In genomic region chr4:8202526-8203375, GRCh38 we compare ENCODE assay signal across 1 cellular context.
TF ChIP-seq lines count a peak whose summit lies in the region.

No MANE protein-coding gene starts in this region.

TF ChIP-seq in HEK293, 187 proteins besides CTCF, POLR2A, EP300 and RAD21 (continued from another document):
- no peak for TF ChIP-seq HIC1 (tag by site-specific recombination; IDR thresholded peaks at IDR 0.05)
- TF ChIP-seq ZFHX2 (tag by site-specific recombination; conservative IDR thresholded peaks at IDR 0.05) = peak; percentile 81
- no peak for TF ChIP-seq MYNN (tag by site-specific recombination; IDR thresholded peaks at IDR 0.05; ENCODE audit: borderline replicate concordance)
- no peak for TF ChIP-seq ZNF10 (tag by site-specific recombination; IDR thresholded peaks at IDR 0.05)
- TF ChIP-seq ZNF473 (tag by site-specific recombination; IDR thresholded peaks at IDR 0.05) = no peak
- TF ChIP-seq ZNF664 (tag by site-specific recombination; IDR thresholded peaks at IDR 0.05) = no peak
- no peak for TF ChIP-seq OSR2 (tag by site-specific recombination; IDR thresholded peaks at IDR 0.05)
- no peak for TF ChIP-seq PRDM2 (tag by site-specific recombination; IDR thresholded peaks at IDR 0.05; ENCODE audit: borderline replicate concordance)
- TF ChIP-seq ZNF423 (tag by site-specific recombination; IDR thresholded peaks at IDR 0.05) = no peak
- no peak for TF ChIP-seq ZNF654 (tag by site-specific recombination; IDR thresholded peaks at IDR 0.05; ENCODE audit: low read depth)
- peak; percentile 65 for TF ChIP-seq EGR2 (tag by site-specific recombination; IDR thresholded peaks at IDR 0.05; ENCODE audit: low read depth)
- 0 out of 2 replicates have a peak, but pooled peaks have one; percentile 7 for TF ChIP-seq GLIS1 (tag by site-specific recombination; IDR thresholded peaks at IDR 0.05)
- no peak for TF ChIP-seq ZNF169 (tag by site-specific recombination; IDR thresholded peaks at IDR 0.05)
- 0 out of 2 replicates have a peak, but pooled peaks have one; percentile 20 for TF ChIP-seq SCRT2 (tag by site-specific recombination; IDR thresholded peaks at IDR 0.05)
- no peak for TF ChIP-seq ZNF677 (tag by site-specific recombination; IDR thresholded peaks at IDR 0.05)
- no peak for TF ChIP-seq ZNF248 (tag by site-specific recombination; IDR thresholded peaks at IDR 0.05)
- no peak for TF ChIP-seq ZSCAN30 (tag by site-specific recombination; IDR thresholded peaks at IDR 0.05)
- TF ChIP-seq ZNF544 (tag by site-specific recombination; IDR thresholded peaks at IDR 0.05) = no peak
- TF ChIP-seq GLI2 (tag by site-specific recombination; IDR thresholded peaks at IDR 0.05; ENCODE audit: borderline replicate concordance, low read depth) = no peak
- no peak for TF ChIP-seq MZF1 (tag by site-specific recombination; IDR thresholded peaks at IDR 0.05; ENCODE audit: borderline replicate concordance)
- no peak for TF ChIP-seq ZNF311 (tag by site-specific recombination; IDR thresholded peaks at IDR 0.05; ENCODE audit: borderline replicate concordance)
- TF ChIP-seq ELK4 (IDR thresholded peaks at IDR 0.05; ENCODE audit: borderline replicate concordance, low read depth, low read length) = no peak
- no peak for TF ChIP-seq ZNF777 (tag by site-specific recombination; IDR thresholded peaks at IDR 0.05; ENCODE audit: borderline replicate concordance)
- no peak for TF ChIP-seq ZNF140 (tag by site-specific recombination; IDR thresholded peaks at IDR 0.05)
